In the genomic region with DNA sequence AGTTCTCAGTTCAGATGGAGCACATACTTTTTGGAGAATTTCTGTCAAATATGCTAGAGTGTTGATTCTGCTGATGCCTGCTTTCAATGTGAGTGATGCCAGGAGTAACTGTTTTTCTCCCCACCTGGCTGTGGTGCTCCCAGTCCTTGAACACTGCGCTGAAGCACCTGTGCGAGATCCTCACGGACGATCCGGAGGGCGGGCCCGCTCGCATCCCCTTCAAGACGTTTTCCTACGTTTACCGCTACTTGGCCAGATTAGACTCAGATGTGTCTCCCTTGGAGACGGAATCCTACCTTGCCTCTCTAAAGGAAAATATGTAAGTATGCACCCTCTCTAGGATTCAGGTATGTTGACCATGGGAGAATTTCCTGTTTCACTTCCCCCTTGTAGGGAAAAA, we compare ENCODE assay signal across 9 cellular contexts.
"Had no signal": no experiment of that assay in that cellular context is flagged by ENCODE, and none has a peak within 500 bp of the region (broad histone marks: within the 10 kb centered on the region; RNA-seq: fewer than 3 reads in every experiment).

No MANE protein-coding gene starts in this region.

- H3K4me3 ChIP-seq: coronary artery, heart left ventricle, psoas muscle had no signal

- H3K9ac ChIP-seq: parathyroid adenoma had no signal

- H3K4me1 Mint-ChIP-seq: natural killer cell had no signal

- H3K4me3 Mint-ChIP-seq: natural killer cell had no signal

- H3K36me3 ChIP-seq: heart left ventricle had no signal

- H3K27ac ChIP-seq: coronary artery, parathyroid adenoma, psoas muscle had no signal

- H3K27ac Mint-ChIP-seq: natural killer cell had no signal

- DNase-seq: effector CD4-positive, alpha-beta T cell; natural killer cell; psoas muscle; retina; stimulated activated CD4-positive, alpha-beta T cell treated with anti-CD3 and anti-CD28 coated beads, Interleukin-12 subunit alpha, Interleukin-12 subunit beta, amount 100 ng/mL, for 4 hours; stimulated activated naive CD4-positive, alpha-beta T cell treated with Interleukin-2 at 50 U/mL for 16 hours had no signal

- H3K9me3 Mint-ChIP-seq: natural killer cell had no signal

- H3K36me3 Mint-ChIP-seq: natural killer cell had no signal

- H3K4me1 ChIP-seq: parathyroid adenoma had no signal

- H3K27me3 ChIP-seq: heart left ventricle had no signal

- H3K9me3 ChIP-seq: heart left ventricle, psoas muscle had no signal
